8 cellular contexts compared by ENCODE assay signal in genomic region chr13:40589285-40590109, GRCh38.
DNase-seq lines count a peak whose midpoint lies in the region; ATAC-seq, FAIRE-seq and TF ChIP-seq lines count a peak whose summit lies in the region.

No MANE protein-coding gene starts in this region.

- DNase-seq in AML-193 (lab: John Stamatoyannopoulos, UW) (peak; percentile 98 to 99), RPMI7951 (ENCODE audit: low read depth) (peak; percentile 78), mesothelial cell of epicardium (ENCODE audit: low spot score in 2 of 2, unreplicated experiment in 2 of 2) (no peak), NCI-H345 (lab: John Stamatoyannopoulos, UW) (no peak)
- no peak for DNase-seq in stimulated activated CD4-positive, alpha-beta T cell treated with anti-CD3 and anti-CD28 coated beads, Interleukin-1b, Interleukin-23, amount 100 ng/mL, for 48 hours

- H3K4me1 Mint-ChIP-seq in mesothelial cell of epicardium = peaks cover 75% of the 10 kb centered on the region

- H3K36me3 Mint-ChIP-seq in mesothelial cell of epicardium = no peaks in the 10 kb centered on the region

- TF ChIP-seq CTCF in mesothelial cell of epicardium (IDR thresholded peaks at IDR 0.05; ENCODE audit: unreplicated experiment) = no peak

- no peaks in the 10 kb centered on the region for H3K9me3 Mint-ChIP-seq in mesothelial cell of epicardium

- peak; percentile 67 for FAIRE-seq in endometrium (lab: Jason Lieb, UNC)

- peak overlapping the region; percentile 88 for H3K27ac Mint-ChIP-seq in mesothelial cell of epicardium

- no peak overlapping the region for H3K4me3 Mint-ChIP-seq in mesothelial cell of epicardium

- H3K27me3 Mint-ChIP-seq in mesothelial cell of epicardium (ENCODE audit: low read depth) = no peaks in the 10 kb centered on the region

- peak; percentile 86 for ATAC-seq in GM18870 (IDR thresholded peaks at IDR 0.05; ENCODE audit: unreplicated experiment)
- ATAC-seq in HG03066 (IDR thresholded peaks at IDR 0.05; ENCODE audit: low read depth, unreplicated experiment) = peak; percentile 90

Comparison
In these comparisons a context has a peak if more than half of its experiments do, and no peak if none do; other contexts are left out.
1. DNase-seq: peak in AML-193 (2 of 2) and RPMI7951 (single experiment); none in mesothelial cell of epicardium (0 of 2), NCI-H345 (single experiment) and stimulated activated CD4-positive, alpha-beta T cell treated with anti-CD3 and anti-CD28 coated beads, Interleukin-1b, Interleukin-23, amount 100 ng/mL, for 48 hours (single experiment).